ENCODE assay signal across 18 cellular contexts in genomic region chr10:11797847-11798633, GRCh38. TPM values are rescaled to one million over a fixed set of nuclear protein-coding genes. Genes with fewer than 3 reads are reported as not detected.
A peak's percentile ranks its signal among the peaks of the same experiment; 100 is the strongest.
DNase-seq lines count a peak whose midpoint lies in the region; ATAC-seq, FAIRE-seq and TF ChIP-seq lines count a peak whose summit lies in the region.
"Had no signal": no experiment of that assay in that cellular context is flagged by ENCODE, and none has a peak within 500 bp of the region (broad histone marks: within the 10 kb centered on the region; RNA-seq: fewer than 3 reads in every experiment).

No MANE protein-coding gene starts in this region.

- peak overlapping the region; percentile 33 for H4K91ac ChIP-seq in H1 (replicated peaks; ENCODE audit: insufficient read length, low read length)

- no peak overlapping the region for H3K4me3 Mint-ChIP-seq in Caco-2 (ENCODE audit: unreplicated experiment)
- H3K4me3 Mint-ChIP-seq: CD4-positive, CD25-positive, alpha-beta regulatory T cell had no signal

- no peak overlapping the region for H3K23ac ChIP-seq in H1 (ENCODE audit: insufficient read length)
- H3K23ac ChIP-seq in mesendoderm (ENCODE audit: low read length), result no peak overlapping the region

- H3K36me3 Mint-ChIP-seq in Caco-2 (ENCODE audit: insufficient read depth, unreplicated experiment), result peaks cover 8% of the 10 kb centered on the region
- H3K36me3 Mint-ChIP-seq: CD4-positive, CD25-positive, alpha-beta regulatory T cell had no signal

- POLR2A ChIA-PET in Caco-2 (lab: Charles Lee), result no interaction called here
- POLR2A ChIA-PET in H1 (lab: Charles Lee; ENCODE audit: partially characterized antibody), result interaction anchor here (0.6 kb wide), 1 partner anchor 235 kb away, joined by 5 read pairs; no protein-coding TSS in a partner anchor

- no peak overlapping the region for H3K14ac ChIP-seq in H1 (ENCODE audit: insufficient read length)

- H3K79me2 ChIP-seq in H1 (ENCODE audit: control insufficient read depth in 1 of 2, insufficient read depth in 2 of 2, low read length in 2 of 2) (no peaks in the 10 kb centered on the region), mesendoderm (ENCODE audit: control insufficient read depth, insufficient read depth, low read length) (no peaks in the 10 kb centered on the region)

- BruUV-seq in Caco-2 (replicated peaks; lab: Mats Ljungman, UMichigan), result no TSS peak

- peaks cover 35% of the 10 kb centered on the region for H3K4me1 Mint-ChIP-seq in Caco-2 (ENCODE audit: low read depth, unreplicated experiment)

- no peak overlapping the region for H3K4me3 ChIP-seq in Caco-2 (ENCODE audit: low read depth, low read length)
- no peak overlapping the region for H3K4me3 ChIP-seq in HUES64 (ENCODE audit: low read length)
- H3K4me3 ChIP-seq in H1 (ENCODE audit: extremely low read depth in 1 of 4, insufficient read depth in 2 of 4, low read depth in 3 of 4, low read length in 4 of 4), result no peak overlapping the region; a peak in 1 of 8 replicates
- H3K4me3 ChIP-seq in mesendoderm (ENCODE audit: low read length), result no peak overlapping the region
- no peak overlapping the region for H3K4me3 ChIP-seq in effector memory CD4-positive, alpha-beta T cell (ENCODE audit: insufficient read depth, low read depth, low read length, poor library complexity, severe bottlenecking)
- H3K4me3 ChIP-seq: A549, Peyer's patch had no signal

- intact Hi-C loops in Caco-2 (cut with micrococcal nuclease; ENCODE audit: unreplicated experiment), result no loop called here

- no peaks in the 10 kb centered on the region for H3K27me3 Mint-ChIP-seq in Caco-2 (ENCODE audit: insufficient read depth, unreplicated experiment)

- H2BK120ac ChIP-seq in H1 (replicated peaks; ENCODE audit: low read depth, low read length) (no peak overlapping the region), mesendoderm (ENCODE audit: low read depth, low read length) (peak overlapping the region; percentile 62)

- H4K5ac ChIP-seq in H1 (ENCODE audit: insufficient read length, low read depth, low read length), result no peak overlapping the region
- peak overlapping the region; percentile 29 for H4K5ac ChIP-seq in mesendoderm (ENCODE audit: low read length)

- H2BK5ac ChIP-seq in H1 (ENCODE audit: low read depth, low read length) (no peak overlapping the region), mesendoderm (ENCODE audit: low read length) (peak overlapping the region; percentile 74)

- H3K4ac ChIP-seq in H1 (replicated peaks; ENCODE audit: insufficient read length, low read depth, low read length) (no peak overlapping the region), mesendoderm (ENCODE audit: low read depth, low read length) (peak overlapping the region; percentile 87)

- H3K27ac ChIP-seq in HUES64 (ENCODE audit: low read depth, low read length), result peak overlapping the region; percentile 80
- no peak overlapping the region for H3K27ac ChIP-seq in H1 (ENCODE audit: low read depth, low read length)
- peak overlapping the region; percentile 73 for H3K27ac ChIP-seq in mesendoderm (ENCODE audit: low read depth, low read length)
- no peak overlapping the region for H3K27ac ChIP-seq in effector memory CD4-positive, alpha-beta T cell (ENCODE audit: insufficient read depth, low read length, poor library complexity, severe bottlenecking)
- H3K27ac ChIP-seq: A549, KMS-11, Peyer's patch had no signal

- H3K36me3 ChIP-seq in Caco-2 (ENCODE audit: control insufficient read depth, insufficient read depth, low read length), result no peaks in the 10 kb centered on the region
- H3K36me3 ChIP-seq in HUES64 (ENCODE audit: insufficient read depth, low read length), result no peaks in the 10 kb centered on the region
- no peaks in the 10 kb centered on the region for H3K36me3 ChIP-seq in H1 (ENCODE audit: control insufficient read depth in 2 of 4, insufficient read depth in 4 of 4, low read length in 3 of 4)
- H3K36me3 ChIP-seq in mesendoderm (ENCODE audit: control insufficient read depth, insufficient read depth, low read length), result no peaks in the 10 kb centered on the region
- H3K36me3 ChIP-seq in effector memory CD4-positive, alpha-beta T cell (ENCODE audit: control insufficient read depth, insufficient read depth, low read length), result no peaks in the 10 kb centered on the region
- H3K36me3 ChIP-seq: Peyer's patch had no signal

- H2BK20ac ChIP-seq in H1 (ENCODE audit: low read length), result no peak overlapping the region

- H2AFZ ChIP-seq in H1 (ENCODE audit: low read length), result no peak overlapping the region

- TF ChIP-seq EP300 in H1 (IDR thresholded peaks at IDR 0.05; ENCODE audit: borderline replicate concordance in 1 of 2, low read depth in 2 of 2, low read length in 2 of 2), result no peak

- no peak for FAIRE-seq in H1 (lab: Jason Lieb, UNC)
- FAIRE-seq: A549 had no signal

- H2AK5ac ChIP-seq in H1 (ENCODE audit: low read depth, low read length) (no peak overlapping the region; the same call in 1 of the 2 replicates), mesendoderm (ENCODE audit: low read length) (peak overlapping the region; percentile 5)

- H3K79me1 ChIP-seq in H1 (ENCODE audit: low read depth, low read length) (no peaks in the 10 kb centered on the region), mesendoderm (ENCODE audit: low read length) (no peaks in the 10 kb centered on the region)

- H3K9me3 ChIP-seq in Caco-2 (no peaks in the 10 kb centered on the region), HUES64 (ENCODE audit: insufficient read depth, low read depth, low read length) (no peaks in the 10 kb centered on the region), H1 (ENCODE audit: insufficient read depth in 2 of 2, low read depth in 1 of 2, low read length in 1 of 2) (peaks cover 0 to 6% of the 10 kb centered on the region in 2 experiments; a peak in 1 of 4 replicates)
- H3K9me3 ChIP-seq in effector memory CD4-positive, alpha-beta T cell (ENCODE audit: control insufficient read depth, low read length), result no peaks in the 10 kb centered on the region
- H3K9me3 ChIP-seq: A549, Peyer's patch had no signal

- H3K27me3 ChIP-seq in Caco-2 (replicated peaks; ENCODE audit: control insufficient read depth, insufficient read depth, low read length), result no peaks in the 10 kb centered on the region
- H3K27me3 ChIP-seq in HUES64 (ENCODE audit: insufficient read depth, low read length), result no peaks in the 10 kb centered on the region
- H3K27me3 ChIP-seq in H1 (replicated peaks in 1 of 4; ENCODE audit: control insufficient read depth in 3 of 4, extremely low read depth in 1 of 4, insufficient read depth in 3 of 4, low read length in 3 of 4), result no peaks in the 10 kb centered on the region
- H3K27me3 ChIP-seq in mesendoderm (ENCODE audit: insufficient read depth, low read length, poor library complexity), result no peaks in the 10 kb centered on the region
- no peaks in the 10 kb centered on the region for H3K27me3 ChIP-seq in effector memory CD4-positive, alpha-beta T cell (replicated peaks; ENCODE audit: control insufficient read depth, insufficient read depth, low read length, poor library complexity, severe bottlenecking)
- H3K27me3 ChIP-seq: Peyer's patch had no signal

- H3K23me2 ChIP-seq in H1 (ENCODE audit: low read depth, low read length), result no peaks in the 10 kb centered on the region

- DNase-seq in Caco-2 (no peak), H1 (ENCODE audit: low read depth in 1 of 2, low spot score in 2 of 2) (no peak), mesendoderm (peak; percentile 45), AG08395 (ENCODE audit: low spot score) (no peak)
- DNase-seq in stimulated activated CD4-positive, alpha-beta T cell treated with anti-CD3 and anti-CD28 coated beads, Interleukin-4, amount 100 ng/mL, for 1 hour, result no peak
- no peak for DNase-seq in effector memory CD4-positive, alpha-beta T cell
- DNase-seq: AML-193; CD4-positive, CD25-positive, alpha-beta regulatory T cell; NCI-H1092 treated with DMSO at 0.1 percent for 48 hours; NCI-H2227 treated with DMSO at 0.1 percent for 48 hours; NCI-H524 treated with DMSO at 0.1 percent for 48 hours; Peyer's patch; SHP77 had no signal

- H4K8ac ChIP-seq in H1 (ENCODE audit: extremely low read depth, insufficient read depth, low read length) (no peak overlapping the region), mesendoderm (ENCODE audit: low read depth, low read length) (no peak overlapping the region)

- TF ChIP-seq CTCF in Caco-2 (IDR thresholded peaks at IDR 0.05; ENCODE audit: insufficient read depth in 1 of 2, low read depth in 1 of 2, low read length in 1 of 2, severe bottlenecking in 1 of 2, unreplicated experiment in 1 of 2), result no peak
- no peak for TF ChIP-seq CTCF in H1 (IDR thresholded peaks at IDR 0.05; ENCODE audit: control extremely low read depth in 1 of 3, insufficient read depth in 1 of 3, low read depth in 1 of 3, low read length in 3 of 3)

- H2BK12ac ChIP-seq in H1 (ENCODE audit: low read depth, low read length), result 0 out of 2 replicates have a peak overlapping the region, but pooled peaks have one; percentile 55

- WGBS in HUES64, result 90% methylated on average over 12 of the region's 12 CpGs
- 78% methylated on average over 12 of the region's 12 CpGs; no CpG with 5 or more reads in 1 of the 2 experiments for WGBS in H1 (ENCODE audit: extremely low coverage in 1 of 2, insufficient coverage in 1 of 2, insufficient read length in 1 of 2, insufficient replicate concordance in 2 of 2, low coverage in 1 of 2, low lambda C conversion rate in 2 of 2, missing lambda C conversion rate in 1 of 2), 2 experiments
- no CpG with 5 or more reads among the region's 12 CpGs for WGBS in mesendoderm (ENCODE audit: extremely low coverage, insufficient coverage, low lambda C conversion rate)

- no peak overlapping the region for H2BK15ac ChIP-seq in H1 (ENCODE audit: low read length)
- no peak overlapping the region for H2BK15ac ChIP-seq in mesendoderm (replicated peaks; ENCODE audit: low read depth)

- H3K18ac ChIP-seq in H1 (ENCODE audit: extremely low read depth, low read length), result no peak overlapping the region; the same call in 1 of the 2 replicates
- peak overlapping the region; percentile 53 for H3K18ac ChIP-seq in mesendoderm (ENCODE audit: low read length)

- H3K4me2 ChIP-seq in H1 (ENCODE audit: insufficient read depth in 1 of 2, low read depth in 2 of 2, low read length in 2 of 2) (no peak overlapping the region), mesendoderm (ENCODE audit: low read length) (no peak overlapping the region)
- H3K4me2 ChIP-seq: A549, KMS-11 had no signal

- H4K20me1 ChIP-seq in H1 (replicated peaks in 1 of 2; ENCODE audit: control insufficient read depth in 1 of 2, insufficient read depth in 2 of 2, low read length in 2 of 2), result no peaks in the 10 kb centered on the region

- peaks cover 32% of the 10 kb centered on the region for H3K4me1 ChIP-seq in Caco-2
- peaks cover 3% of the 10 kb centered on the region; the same call in 1 of the 2 replicates for H3K4me1 ChIP-seq in HUES64 (ENCODE audit: insufficient read depth, low read length)
- H3K4me1 ChIP-seq in H1 (replicated peaks in 1 of 4; ENCODE audit: control insufficient read depth in 3 of 4, insufficient read depth in 4 of 4, low read length in 3 of 4), result peaks cover 0 to 7% (median 1%) of the 10 kb centered on the region in 4 experiments; a peak in 3 of 7 replicates
- H3K4me1 ChIP-seq in mesendoderm (ENCODE audit: control insufficient read depth, low read depth, low read length), result peaks cover 2% of the 10 kb centered on the region
- H3K4me1 ChIP-seq in effector memory CD4-positive, alpha-beta T cell (ENCODE audit: control insufficient read depth, insufficient read depth, low read length, poor library complexity, severe bottlenecking), result no peaks in the 10 kb centered on the region
- H3K4me1 ChIP-seq: Peyer's patch had no signal

- peak overlapping the region; percentile 27 for H3K27ac Mint-ChIP-seq in Caco-2 (ENCODE audit: unreplicated experiment)
- H3K27ac Mint-ChIP-seq: CD4-positive, CD25-positive, alpha-beta regulatory T cell had no signal

- CTCF ChIA-PET in Caco-2 (lab: Charles Lee) (interaction anchor here (1.4 kb wide), 1 partner anchor 15 kb away, joined by 5 read pairs; no protein-coding TSS in a partner anchor), H1 (lab: Charles Lee; ENCODE audit: partially characterized antibody) (interaction anchor here (0.7 to 7.8 kb wide), 8 partner anchors 9 to 188 kb away, joined by 3 to 55 read pairs (median 6); partner anchors contain the start of gene PROSER2)

- H3K56ac ChIP-seq in H1 (replicated peaks; ENCODE audit: insufficient read length, low read depth, low read length), result no peak overlapping the region
- H3K56ac ChIP-seq in mesendoderm (ENCODE audit: low read length), result peak overlapping the region; percentile 69

- H3K9ac ChIP-seq in HUES64 (ENCODE audit: low read depth, low read length) (0 out of 2 replicates have a peak overlapping the region, but pooled peaks have one; percentile 31), H1 (replicated peaks in 1 of 4; ENCODE audit: extremely low read depth in 1 of 4, low read depth in 3 of 4, low read length in 3 of 4) (no peak overlapping the region), mesendoderm (ENCODE audit: low read length) (no peak overlapping the region)
- H3K9ac ChIP-seq: KMS-11 had no signal

- no peak for TF ChIP-seq POLR2A in H1 (IDR thresholded peaks at IDR 0.05; ENCODE audit: control extremely low read depth in 1 of 2, low read depth in 2 of 2, low read length in 2 of 2)

- TF ChIP-seq RAD21 in H1 (IDR thresholded peaks at IDR 0.05 in 1 of 2, conservative IDR thresholded peaks at IDR 0.05 in 1 of 2; ENCODE audit: low read depth in 2 of 2, low read length in 2 of 2), result no peak

- no peak for ATAC-seq in GM19035 (IDR thresholded peaks at IDR 0.05; ENCODE audit: unreplicated experiment)
- ATAC-seq: A549, SK-N-SH treated with all-trans-retinoic acid at 6 μM for 48 hours had no signal

- no peaks in the 10 kb centered on the region for H3K9me3 Mint-ChIP-seq in Caco-2 (ENCODE audit: unreplicated experiment)

RNA-seq across cellular contexts. Expression of gene PROSER2, which starts 25.1 kb away (rescaled TPM):
- 123 and 134 TPM in 2 replicates for total RNA-seq in Caco-2 (2022)
- polyA plus RNA-seq in HUES64 (2013, experiment 1 of 2), result 5.3 TPM
- 4.6 TPM for polyA plus RNA-seq in HUES64 (2013, experiment 2 of 2)
- total RNA-seq in H1 (2021; fragmentation: NEBNext Ultra II Directional; extraction: Animal tissue kit (Norgen Biotek cat#: 25700)), result 11.6 and 13.7 TPM in 2 replicates
- polyA plus RNA-seq in H1 (2011; rRNA removed), result 3.9 and 6.5 TPM in 2 replicates
- 4.2 TPM for polyA plus RNA-seq in H1 (2011; cell fraction: cytosol; rRNA removed)
- 5.3 TPM for polyA plus RNA-seq in H1 (2011; cell fraction: nucleus; rRNA removed)
- 5.9 to 7.9 TPM (median 7.2 TPM) in 4 replicates for polyA plus RNA-seq in H1 (2012, experiment 1 of 2)
- polyA plus RNA-seq in H1 (2012, experiment 2 of 2), result 6.4 TPM
- polyA plus RNA-seq in H1 (2013, experiment 1 of 2), result 4.6 TPM
- 4.6 TPM for polyA plus RNA-seq in H1 (2013, experiment 2 of 2)
- 3.7 and 5.5 TPM in 2 replicates for polyA minus RNA-seq in H1 (2011; rRNA and poly(A)+ RNA removed)
- 3.1 TPM for polyA minus RNA-seq in H1 (2011; cell fraction: cytosol; rRNA and poly(A)+ RNA removed)
- polyA minus RNA-seq in H1 (2011; cell fraction: nucleus; rRNA and poly(A)+ RNA removed), result 4.1 TPM
- polyA plus RNA-seq in mesendoderm (2013, experiment 1 of 2), result 9.8 TPM
- 9.5 TPM for polyA plus RNA-seq in mesendoderm (2013, experiment 2 of 2)

RNA-seq across cellular contexts. Expression of gene ECHDC3, which starts 55.9 kb away (rescaled TPM):
- 27.9 and 30.1 TPM in 2 replicates for total RNA-seq in Caco-2 (2022)
- polyA plus RNA-seq in HUES64 (2013, experiment 1 of 2), result 9.9 TPM
- 12.8 TPM for polyA plus RNA-seq in HUES64 (2013, experiment 2 of 2)
- 19.9 and 20.1 TPM in 2 replicates for total RNA-seq in H1 (2021; fragmentation: NEBNext Ultra II Directional; extraction: Animal tissue kit (Norgen Biotek cat#: 25700))
- polyA plus RNA-seq in H1 (2011; rRNA removed), result 15.6 and 19.1 TPM in 2 replicates
- polyA plus RNA-seq in H1 (2011; cell fraction: cytosol; rRNA removed), result 18.1 TPM
- 18.7 TPM for polyA plus RNA-seq in H1 (2011; cell fraction: nucleus; rRNA removed)
- polyA plus RNA-seq in H1 (2012, experiment 1 of 2), result 8.2 to 11.5 TPM (median 10.6 TPM) in 4 replicates
- 9.6 TPM for polyA plus RNA-seq in H1 (2012, experiment 2 of 2)
- 13.1 TPM for polyA plus RNA-seq in H1 (2013, experiment 1 of 2)
- polyA plus RNA-seq in H1 (2013, experiment 2 of 2), result 11.3 TPM
- polyA minus RNA-seq in H1 (2011; rRNA and poly(A)+ RNA removed), result 12.3 and 13.7 TPM in 2 replicates
- 5.9 TPM for polyA minus RNA-seq in H1 (2011; cell fraction: cytosol; rRNA and poly(A)+ RNA removed)
- 11.9 TPM for polyA minus RNA-seq in H1 (2011; cell fraction: nucleus; rRNA and poly(A)+ RNA removed)
- 7.4 TPM for polyA plus RNA-seq in mesendoderm (2013, experiment 1 of 2)
- polyA plus RNA-seq in mesendoderm (2013, experiment 2 of 2), result 6.2 TPM

Comparison
In these comparisons a context has a peak if more than half of its experiments do, and no peak if none do; other contexts are left out.
1. H3K27ac ChIP-seq: peak in HUES64 (single experiment) and mesendoderm (single experiment); none in H1 (single experiment) and effector memory CD4-positive, alpha-beta T cell (single experiment).